Comparison of ENCODE assay signal across 24 cellular contexts in the genomic region with DNA sequence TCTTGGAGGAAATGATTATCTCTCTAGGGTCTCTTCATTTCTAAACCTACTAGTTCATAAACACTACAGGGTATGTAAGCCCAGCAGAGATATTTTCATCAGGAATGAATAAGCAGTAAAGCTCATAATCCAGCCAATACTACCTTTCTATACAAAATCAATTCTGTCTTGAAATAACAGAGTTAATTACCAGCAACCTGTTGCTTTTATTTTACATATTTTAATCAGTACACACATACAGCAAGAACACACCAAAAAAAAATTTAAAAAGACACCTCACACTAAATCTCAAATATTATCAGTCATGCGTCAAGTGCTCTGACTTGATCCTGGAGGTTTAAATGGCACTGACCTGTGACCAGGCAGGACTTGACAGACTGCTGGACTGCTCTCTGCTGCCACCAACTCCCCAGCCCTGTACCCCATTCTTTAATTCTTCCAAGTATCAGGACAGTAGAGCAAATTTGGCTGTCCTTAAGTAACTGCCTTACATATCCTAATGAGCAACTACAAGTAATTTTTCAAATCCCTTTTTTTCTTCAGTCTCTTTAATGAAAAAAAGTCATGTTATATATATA.
DNase-seq lines count a peak whose midpoint lies in the region; ATAC-seq, FAIRE-seq and TF ChIP-seq lines count a peak whose summit lies in the region.
"Had no signal": no experiment of that assay in that cellular context is flagged by ENCODE, and none has a peak within 500 bp of the region (broad histone marks: within the 10 kb centered on the region; RNA-seq: fewer than 3 reads in every experiment).

No MANE protein-coding gene starts in this region.

- H3K9me1 ChIP-seq in endothelial cell of umbilical vein (replicated peaks; ENCODE audit: control insufficient read depth, extremely low read depth, insufficient read depth, low read length) = no peaks in the 10 kb centered on the region

- H3K4me2 ChIP-seq in endothelial cell of umbilical vein (ENCODE audit: insufficient read depth, low read length) (peak overlapping the region; percentile 19), HepG2 (ENCODE audit: low read depth, low read length) (no peak overlapping the region)
- H3K4me2 ChIP-seq: BLaER1 treated with 17β-estradiol and CSF1 and Interleukin-3, amounts not matched to agents 10 nM and 100 nM had no signal

- H3K27me3 ChIP-seq in endothelial cell of umbilical vein (ENCODE audit: control insufficient read depth in 2 of 2, insufficient read depth in 2 of 2, low read length in 2 of 2) (no peaks in the 10 kb centered on the region), HepG2 (ENCODE audit: control insufficient read depth in 1 of 2, insufficient read depth in 2 of 2, low read length in 2 of 2) (no peaks in the 10 kb centered on the region)
- H3K27me3 ChIP-seq: BLaER1 treated with 17β-estradiol and CSF1 and Interleukin-3, amounts not matched to agents 10 nM and 100 nM; uterus had no signal

- no peak for FAIRE-seq in endothelial cell of umbilical vein (lab: Jason Lieb, UNC)
- FAIRE-seq in HepG2 (lab: Jason Lieb, UNC) = no peak

- H3K4me3 ChIP-seq in endothelial cell of umbilical vein (replicated peaks in 1 of 3; ENCODE audit: insufficient read depth in 1 of 3, low read depth in 1 of 3, low read length in 3 of 3) (no peak overlapping the region), HepG2 (replicated peaks in 1 of 3; ENCODE audit: insufficient read depth in 1 of 3, low read depth in 2 of 3, low read length in 3 of 3) (no peak overlapping the region)
- H3K4me3 ChIP-seq: BLaER1 treated with 17β-estradiol and CSF1 and Interleukin-3, amounts not matched to agents 10 nM and 100 nM; psoas muscle; uterus had no signal

- no peak for TF ChIP-seq RAD21 in HepG2 (CRISPR knock-in tag; IDR thresholded peaks at IDR 0.05)

- H3K4me1 ChIP-seq in endothelial cell of umbilical vein (ENCODE audit: control insufficient read depth, extremely low read depth, insufficient read depth, low read length) (peaks cover 27% of the 10 kb centered on the region), HepG2 (ENCODE audit: insufficient read depth, low read length) (peaks cover 9% of the 10 kb centered on the region)
- H3K4me1 ChIP-seq: uterus had no signal

- BruUV-seq in endothelial cell of umbilical vein (replicated peaks; lab: Mats Ljungman, UMichigan) (no TSS peak), HepG2 (replicated peaks; lab: Mats Ljungman, UMichigan) (no TSS peak)

- H2AFZ ChIP-seq in endothelial cell of umbilical vein (ENCODE audit: low read depth, low read length) (no peak overlapping the region), HepG2 (ENCODE audit: low read length) (no peak overlapping the region)

- dilution Hi-C loops in endothelial cell of umbilical vein (cut with MboI; ENCODE audit: extremely low pct_ligation_motif_present, low sequenced_read_pairs) = no loop called here

- DNase-seq in OCI-M1 (lab: John Stamatoyannopoulos, UW) = peak; percentile 34
- no peak for DNase-seq in endothelial cell of umbilical vein (ENCODE audit: low read depth, low spot score)
- no peak for DNase-seq in HepG2 (ENCODE audit: low spot score)
- DNase-seq: activated CD4-positive, alpha-beta T cell treated with anti-CD3 and anti-CD28 coated beads, Interleukin-2, amount 50 U/mL, for 48 hours; activated T-cell treated with anti-CD3 and anti-CD28 coated beads for 4 hours; amniotic stem cell; central memory CD4-positive, alpha-beta T cell; H9; islet precursor cell; KBM-7; MV-4-11; NCI-H187; NCI-H345; psoas muscle; substantia nigra; T-helper 1 cell; uterus had no signal

- H3K36me3 ChIP-seq in endothelial cell of umbilical vein (ENCODE audit: control insufficient read depth in 2 of 2, extremely low read depth in 1 of 2, insufficient read depth in 2 of 2, low read length in 2 of 2) (no peaks in the 10 kb centered on the region), HepG2 (replicated peaks in 1 of 2; ENCODE audit: control insufficient read depth in 1 of 2, insufficient read depth in 2 of 2, low read length in 2 of 2) (no peaks in the 10 kb centered on the region; a peak in 1 of 5 replicates)
- H3K36me3 ChIP-seq: BLaER1 treated with 17β-estradiol and CSF1 and Interleukin-3, amounts not matched to agents 10 nM and 100 nM; uterus had no signal

- ATAC-seq in HepG2 (no peak), HG03135 (IDR thresholded peaks at IDR 0.05; ENCODE audit: unreplicated experiment) (no peak), HG03025 (IDR thresholded peaks at IDR 0.05; ENCODE audit: low FRiP score, unreplicated experiment) (no peak), HG02759 (IDR thresholded peaks at IDR 0.05; ENCODE audit: unreplicated experiment) (no peak), GM21619 (IDR thresholded peaks at IDR 0.05; ENCODE audit: unreplicated experiment) (no peak)

- H3K27ac ChIP-seq in C4-2B (no peak overlapping the region), endothelial cell of umbilical vein (ENCODE audit: insufficient read depth, low read depth, low read length) (no peak overlapping the region), HepG2 (ENCODE audit: extremely low read length, insufficient read depth, low read length) (no peak overlapping the region)
- H3K27ac ChIP-seq: BLaER1 treated with 17β-estradiol and CSF1 and Interleukin-3, amounts not matched to agents 10 nM and 100 nM; psoas muscle; VCaP had no signal

- TF ChIP-seq EP300 in HepG2 (IDR thresholded peaks at IDR 0.05; ENCODE audit: low read depth in 2 of 2, low read length in 2 of 2) (no peak), HepG2 (CRISPR knock-in tag; IDR thresholded peaks at IDR 0.05; ENCODE audit: borderline replicate concordance) (no peak)

- peaks cover 74% of the 10 kb centered on the region for H3K79me2 ChIP-seq in endothelial cell of umbilical vein (ENCODE audit: control insufficient read depth, insufficient read depth, low read length)
- no peaks in the 10 kb centered on the region for H3K79me2 ChIP-seq in HepG2 (ENCODE audit: insufficient read depth, low read length)

- intact Hi-C loops in endothelial cell of umbilical vein (cut with micrococcal nuclease) = loop anchor here (2.0 kb wide), 1 partner anchor 85 kb away; no protein-coding TSS in a partner anchor
- intact Hi-C loops in HepG2 (cut with micrococcal nuclease; ENCODE audit: unreplicated experiment) = no loop called here

- H3K9me3 ChIP-seq in endothelial cell of umbilical vein (replicated peaks; ENCODE audit: control insufficient read depth, insufficient read depth, low read length) = no peaks in the 10 kb centered on the region
- H3K9me3 ChIP-seq in HepG2 (ENCODE audit: low read length) = no peaks in the 10 kb centered on the region
- H3K9me3 ChIP-seq: BLaER1 treated with 17β-estradiol and CSF1 and Interleukin-3, amounts not matched to agents 10 nM and 100 nM; psoas muscle; uterus had no signal

- H4K20me1 ChIP-seq in endothelial cell of umbilical vein (replicated peaks; ENCODE audit: control insufficient read depth, extremely low read depth, insufficient read depth, low read length) (peaks cover 9% of the 10 kb centered on the region), HepG2 (ENCODE audit: insufficient read depth, low read length) (0 out of 2 replicates have a peak, but pooled peaks cover 3% of the 10 kb centered on the region)
- H4K20me1 ChIP-seq: BLaER1 treated with 17β-estradiol and CSF1 and Interleukin-3, amounts not matched to agents 10 nM and 100 nM had no signal

- TF ChIP-seq POLR2A in endothelial cell of umbilical vein (IDR thresholded peaks at IDR 0.05; ENCODE audit: low read depth, low read length) (no peak), HepG2 (IDR thresholded peaks at IDR 0.05; ENCODE audit: insufficient read depth in 1 of 2, low read depth in 2 of 2, low read length in 2 of 2) (no peak)

- POLR2A ChIA-PET in endothelial cell of umbilical vein (lab: Charles Lee) (no interaction called here), HepG2 (lab: Yijun Ruan, JAX) (no interaction called here)

- H3K9ac ChIP-seq in endothelial cell of umbilical vein (replicated peaks; ENCODE audit: extremely low read depth, insufficient read depth, low read length) (no peak overlapping the region), HepG2 (ENCODE audit: insufficient read depth, low read depth, low read length) (no peak overlapping the region)
- H3K9ac ChIP-seq: BLaER1 treated with 17β-estradiol and CSF1 and Interleukin-3, amounts not matched to agents 10 nM and 100 nM had no signal

- 100% methylated on average over 1 of the region's 1 CpG for WGBS in HepG2 (ENCODE audit: low lambda C conversion rate)

- TF ChIP-seq CTCF in C4-2B (conservative IDR thresholded peaks at IDR 0.05) = peak; percentile 8; the same call in 1 of the 2 replicates
- no peak for TF ChIP-seq CTCF in endothelial cell of umbilical vein (IDR thresholded peaks at IDR 0.05; ENCODE audit: extremely low read depth in 1 of 2, insufficient read depth in 1 of 2, low read depth in 1 of 2, low read length in 2 of 2)
- TF ChIP-seq CTCF in HepG2 (CRISPR knock-in tag; IDR thresholded peaks at IDR 0.05) = no peak

- CTCF ChIA-PET in endothelial cell of umbilical vein (lab: Charles Lee) (interaction anchor here (1.1 kb wide), 1 partner anchor 8 kb away, joined by 3 read pairs; no protein-coding TSS in a partner anchor), HepG2 (lab: Yijun Ruan, JAX; ENCODE audit: low intra/inter-chr PET ratio, low total read pairs) (no interaction called here)

- in situ Hi-C loops in HepG2 (cut with HindIII; ENCODE audit: extremely low pct_ligation_motif_present, low pct_unique_long_range_greater_than_20kb) = no loop called here

TF ChIP-seq in endothelial cell of umbilical vein, 7 proteins besides CTCF, POLR2A, EP300 and RAD21 (continues in another document):
- TF ChIP-seq, protein P1, sequence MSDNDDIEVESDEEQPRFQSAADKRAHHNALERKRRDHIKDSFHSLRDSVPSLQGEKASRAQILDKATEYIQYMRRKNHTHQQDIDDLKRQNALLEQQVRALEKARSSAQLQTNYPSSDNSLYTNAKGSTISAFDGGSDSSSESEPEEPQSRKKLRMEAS (IDR thresholded peaks at IDR 0.05; ENCODE audit: insufficient read depth, insufficient read length) = no peak
- TF ChIP-seq EZH2 (IDR thresholded peaks at IDR 0.05; ENCODE audit: borderline replicate concordance, low read depth, low read length, severe bottlenecking) (no peak), MYC (IDR thresholded peaks at IDR 0.05; ENCODE audit: low read depth, low read length) (no peak), POLR2AphosphoS5 (IDR thresholded peaks at IDR 0.05; ENCODE audit: insufficient read depth, low read depth, low read length) (no peak), FOS (IDR thresholded peaks at IDR 0.05; ENCODE audit: borderline replicate concordance, insufficient read depth, low read length) (no peak)

TF ChIP-seq in HepG2, 621 proteins besides CTCF, POLR2A, EP300 and RAD21 (continues in another document):
- 0 out of 2 replicates have a peak, but pooled peaks have one; percentile 8 for TF ChIP-seq STAG1 (CRISPR knock-in tag; IDR thresholded peaks at IDR 0.05)
